Comparison of ENCODE assay signal across 13 cellular contexts in genomic region chr3:9754678-9755077, GRCh38. TPM values are rescaled to one million over a fixed set of nuclear protein-coding genes. Genes with fewer than 3 reads are reported as not detected.
A peak's percentile ranks its signal among the peaks of the same experiment; 100 is the strongest.
DNase-seq lines count a peak whose midpoint lies in the region; ATAC-seq and TF ChIP-seq lines count a peak whose summit lies in the region.
"Had no signal": no experiment of that assay in that cellular context is flagged by ENCODE, and none has a peak within 500 bp of the region (broad histone marks: within the 10 kb centered on the region; RNA-seq: fewer than 3 reads in every experiment).

No MANE protein-coding gene starts in this region.

- no peaks in the 10 kb centered on the region for H3K9me3 ChIP-seq in CD4-positive, alpha-beta memory T cell (ENCODE audit: control insufficient read depth in 1 of 2, low read length in 2 of 2)
- no peaks in the 10 kb centered on the region for H3K9me3 ChIP-seq in psoas muscle
- H3K9me3 ChIP-seq: right lobe of liver, testis had no signal

- peaks cover 37% of the 10 kb centered on the region for H3K36me3 ChIP-seq in CD4-positive, alpha-beta memory T cell (ENCODE audit: insufficient read depth, low read length)
- H3K36me3 ChIP-seq in psoas muscle (ENCODE audit: insufficient read depth in 1 of 2, low read depth in 1 of 2): peaks cover 0 to 85% of the 10 kb centered on the region in 2 donors

- H3K27me3 Mint-ChIP-seq in CD4-positive, alpha-beta memory T cell: no peaks in the 10 kb centered on the region
- no peaks in the 10 kb centered on the region for H3K27me3 Mint-ChIP-seq in activated naive CD8-positive, alpha-beta T cell treated with anti-CD3 and anti-CD28 coated beads, Interleukin-2, amount 50 U/mL, for 24 hours
- no peaks in the 10 kb centered on the region for H3K27me3 Mint-ChIP-seq in naive thymus-derived CD8-positive, alpha-beta T cell

- TF ChIP-seq CTCF in HL-60 (IDR thresholded peaks at IDR 0.05; ENCODE audit: insufficient read depth, low read length) (no peak), psoas muscle (IDR thresholded peaks at IDR 0.05) (no peak)

- POLR2A ChIA-PET in CD4-positive, alpha-beta memory T cell (lab: Charles Lee; ENCODE audit: partially characterized antibody): interaction anchor here (0.8 to 2.2 kb wide), 6 partner anchors 14 to 105 kb away, joined by 4 to 10 read pairs (median 4); partner anchors contain the start of genes ARPC4, MTMR14 and TADA3
- POLR2A ChIA-PET in naive thymus-derived CD8-positive, alpha-beta T cell (lab: Charles Lee): no interaction called here

- intact Hi-C loops in CD4-positive, alpha-beta memory T cell (cut with micrococcal nuclease): no loop called here
- intact Hi-C loops in psoas muscle (cut with DNase I): loop anchor here in 1 of 2 donors (5.0 kb wide), 1 partner anchor 33 kb away; no protein-coding TSS in a partner anchor

- no peak for ATAC-seq in activated naive CD8-positive, alpha-beta T cell treated with anti-CD3 and anti-CD28 coated beads, Interleukin-2, amount 50 U/mL, for 24 hours
- ATAC-seq in naive thymus-derived CD8-positive, alpha-beta T cell: no peak
- ATAC-seq in psoas muscle: no peak
- ATAC-seq in esophagus mucosa: no peak
- ATAC-seq: activated CD4-positive, CD25-positive, alpha-beta regulatory T cell treated with anti-CD3 and anti-CD28 coated beads, Interleukin-2, amount 50 U/mL, for 24 hours; right lobe of liver had no signal

- peak overlapping the region; percentile 43 to 85 (median 70) for H3K4me3 Mint-ChIP-seq in CD4-positive, alpha-beta memory T cell
- H3K4me3 Mint-ChIP-seq in activated naive CD8-positive, alpha-beta T cell treated with anti-CD3 and anti-CD28 coated beads, Interleukin-2, amount 50 U/mL, for 24 hours: peak overlapping the region; percentile 3
- H3K4me3 Mint-ChIP-seq in naive thymus-derived CD8-positive, alpha-beta T cell: peak overlapping the region in 9 of 10 donors; percentile 6 to 70 (median 22)

- CTCF ChIA-PET in CD4-positive, alpha-beta memory T cell (lab: Charles Lee; ENCODE audit: partially characterized antibody): interaction anchor here (1.0 to 2.7 kb wide), 3 partner anchors 13 to 27 kb away, joined by 3 to 10 read pairs (median 4); no protein-coding TSS in a partner anchor

- H3K4me1 Mint-ChIP-seq in CD4-positive, alpha-beta memory T cell: peaks cover 28 to 50% (median 36%) of the 10 kb centered on the region in 4 donors
- H3K4me1 Mint-ChIP-seq in activated naive CD8-positive, alpha-beta T cell treated with anti-CD3 and anti-CD28 coated beads, Interleukin-2, amount 50 U/mL, for 24 hours: peaks cover 37% of the 10 kb centered on the region
- peaks cover 22 to 46% (median 41%) of the 10 kb centered on the region in 4 donors for H3K4me1 Mint-ChIP-seq in naive thymus-derived CD8-positive, alpha-beta T cell

- H3K4me1 ChIP-seq in CD4-positive, alpha-beta memory T cell (ENCODE audit: insufficient read depth, low read length): peaks cover 43% of the 10 kb centered on the region
- H3K4me1 ChIP-seq in psoas muscle: peaks cover 14% of the 10 kb centered on the region

- H3K27ac Mint-ChIP-seq in CD4-positive, alpha-beta memory T cell: peak overlapping the region; percentile 11 to 93 (median 77)
- H3K27ac Mint-ChIP-seq in activated naive CD8-positive, alpha-beta T cell treated with anti-CD3 and anti-CD28 coated beads, Interleukin-2, amount 50 U/mL, for 24 hours: no peak overlapping the region
- H3K27ac Mint-ChIP-seq in naive thymus-derived CD8-positive, alpha-beta T cell: peak overlapping the region in 6 of 10 donors; percentile 62 to 82 (median 74)

- H3K4me3 ChIP-seq in CD4-positive, alpha-beta memory T cell (ENCODE audit: low read length in 2 of 2): no peak overlapping the region
- no peak overlapping the region for H3K4me3 ChIP-seq in HL-60 (replicated peaks; ENCODE audit: insufficient read depth, low read length)
- no peak overlapping the region for H3K4me3 ChIP-seq in psoas muscle
- H3K4me3 ChIP-seq: coronary artery, right lobe of liver, testis had no signal

- no peaks in the 10 kb centered on the region for H3K9me3 Mint-ChIP-seq in CD4-positive, alpha-beta memory T cell
- no peaks in the 10 kb centered on the region for H3K9me3 Mint-ChIP-seq in activated naive CD8-positive, alpha-beta T cell treated with anti-CD3 and anti-CD28 coated beads, Interleukin-2, amount 50 U/mL, for 24 hours
- no peaks in the 10 kb centered on the region for H3K9me3 Mint-ChIP-seq in naive thymus-derived CD8-positive, alpha-beta T cell

- H3K27ac ChIP-seq in CD4-positive, alpha-beta memory T cell (ENCODE audit: low read depth, low read length): peak overlapping the region; percentile 6
- H3K27ac ChIP-seq in HL-60 (replicated peaks) (0 out of 2 replicates have a peak overlapping the region, but pooled peaks have one; percentile 25), psoas muscle (no peak overlapping the region)

- DNase-seq in CD4-positive, alpha-beta memory T cell: no peak
- DNase-seq in HL-60 (ENCODE audit: low read depth in 1 of 2, low spot score in 1 of 2) (no peak), psoas muscle (no peak), NCI-H510A (lab: John Stamatoyannopoulos, UW) (no peak)
- DNase-seq in activated naive CD8-positive, alpha-beta T cell treated with anti-CD3 and anti-CD28 coated beads, Interleukin-2, amount 50 U/mL, for 24 hours: no peak
- no peak for DNase-seq in naive thymus-derived CD8-positive, alpha-beta T cell
- DNase-seq: Karpas-422, NCI-H1930, right lobe of liver, testis had no signal

- peaks cover 37 to 56% of the 10 kb centered on the region in 2 donors for H3K36me3 Mint-ChIP-seq in CD4-positive, alpha-beta memory T cell
- H3K36me3 Mint-ChIP-seq in activated naive CD8-positive, alpha-beta T cell treated with anti-CD3 and anti-CD28 coated beads, Interleukin-2, amount 50 U/mL, for 24 hours (ENCODE audit: low read depth): peaks cover 53% of the 10 kb centered on the region
- peaks cover 0 to 62% (median 8%) of the 10 kb centered on the region in 3 donors for H3K36me3 Mint-ChIP-seq in naive thymus-derived CD8-positive, alpha-beta T cell

- WGBS in psoas muscle, 3 donors: 72 to 81% (median 75%) methylated on average over 8 of the region's 8 CpGs

- no peaks in the 10 kb centered on the region for H3K27me3 ChIP-seq in CD4-positive, alpha-beta memory T cell (ENCODE audit: insufficient read depth, low read length)
- H3K27me3 ChIP-seq in HL-60 (ENCODE audit: insufficient read depth, poor library complexity, severe bottlenecking) (no peaks in the 10 kb centered on the region), psoas muscle (ENCODE audit: insufficient read depth in 3 of 3, low read length in 2 of 3) (no peaks in the 10 kb centered on the region)
- H3K27me3 ChIP-seq: right lobe of liver, testis had no signal

RNA-seq across cellular contexts. Expression of gene OGG1, which starts 4.9 kb away (rescaled TPM):
- 10 to 100 TPM; 40.4 to 46.9 TPM for total RNA-seq in CD4-positive, alpha-beta memory T cell
- 10 to 100 TPM; 29.2 to 31.5 TPM for polyA plus RNA-seq in CD4-positive, alpha-beta memory T cell
- total RNA-seq in naive thymus-derived CD8-positive, alpha-beta T cell: 10 to 100 TPM; 25.7 to 27.0 TPM
- polyA plus RNA-seq in naive thymus-derived CD8-positive, alpha-beta T cell: 10 to 100 TPM; 15.3 to 20.7 (median 18.0) TPM
- total RNA-seq in psoas muscle (1 to 10 TPM; 6.9 to 9.5 (median 8.1) TPM), esophagus mucosa (9.6 TPM)
- 10 to 100 TPM in 1 of 3 donors, 1 to 10 TPM in 2; 6.3 to 19.7 (median 9.1) TPM for polyA plus RNA-seq in psoas muscle

RNA-seq across cellular contexts. Expression of gene CAMK1, which starts 15.1 kb away (rescaled TPM):
- total RNA-seq in CD4-positive, alpha-beta memory T cell: 1 to 10 TPM; 2.1 to 2.6 TPM
- 1 to 10 TPM; 3.5 to 5.8 TPM for polyA plus RNA-seq in CD4-positive, alpha-beta memory T cell
- total RNA-seq in naive thymus-derived CD8-positive, alpha-beta T cell: under 1 TPM; 0.31 to 0.96 TPM
- 1 to 10 TPM in 2 of 3 donors, under 1 TPM in 1; 0.17 to 1.1 (median 1.1) TPM for polyA plus RNA-seq in naive thymus-derived CD8-positive, alpha-beta T cell
- 1 to 10 TPM; 4.5 to 7.2 (median 5.5) TPM for total RNA-seq in psoas muscle
- polyA plus RNA-seq in psoas muscle: 1 to 10 TPM; 3.9 to 5.7 (median 5.5) TPM
- 2.6 TPM for total RNA-seq in esophagus mucosa

RNA-seq across cellular contexts. Expression of gene BRPF1, which starts 23.1 kb away (rescaled TPM):
- 10 to 100 TPM; 40.4 to 40.5 TPM for total RNA-seq in CD4-positive, alpha-beta memory T cell
- 10 to 100 TPM in 1 of 2 donors, 1 to 10 TPM in 1; 3.0 to 23.3 TPM for polyA plus RNA-seq in CD4-positive, alpha-beta memory T cell
- total RNA-seq in naive thymus-derived CD8-positive, alpha-beta T cell: 10 to 100 TPM; 41.2 to 43.9 TPM
- polyA plus RNA-seq in naive thymus-derived CD8-positive, alpha-beta T cell: 10 to 100 TPM in 2 of 3 donors, 1 to 10 TPM in 1; 8.8 to 24.9 (median 10.8) TPM
- 10 to 100 TPM in 3 of 4 donors, 1 to 10 TPM in 1; 9.9 to 16.1 (median 12.5) TPM for total RNA-seq in psoas muscle
- polyA plus RNA-seq in psoas muscle: 1 to 10 TPM; 6.8 to 9.8 (median 9.0) TPM
- 11.9 TPM for total RNA-seq in esophagus mucosa

RNA-seq across cellular contexts. Expression of gene TADA3, which starts 37.6 kb away (rescaled TPM):
- 10 to 100 TPM; 37.6 to 41.4 TPM for total RNA-seq in CD4-positive, alpha-beta memory T cell
- polyA plus RNA-seq in CD4-positive, alpha-beta memory T cell: 10 to 100 TPM; 35.3 to 54.6 TPM
- total RNA-seq in naive thymus-derived CD8-positive, alpha-beta T cell: 10 to 100 TPM; 33.3 to 35.9 TPM
- polyA plus RNA-seq in naive thymus-derived CD8-positive, alpha-beta T cell: 10 to 100 TPM; 38.2 to 51.2 (median 44.1) TPM
- total RNA-seq in psoas muscle (10 to 100 TPM; 42.6 to 45.2 (median 43.2) TPM), esophagus mucosa (32.3 TPM)
- polyA plus RNA-seq in psoas muscle: 10 to 100 TPM; 42.2 to 75.7 (median 68.3) TPM

RNA-seq across cellular contexts. Expression of gene ARPC4, which starts 38.2 kb away (rescaled TPM):
- 100 to 1,000 TPM; 164 to 168 TPM for total RNA-seq in CD4-positive, alpha-beta memory T cell
- polyA plus RNA-seq in CD4-positive, alpha-beta memory T cell: 100 to 1,000 TPM; 235 to 287 TPM
- total RNA-seq in naive thymus-derived CD8-positive, alpha-beta T cell: 100 to 1,000 TPM; 134 to 146 TPM
- 100 to 1,000 TPM; 201 to 229 (median 225) TPM for polyA plus RNA-seq in naive thymus-derived CD8-positive, alpha-beta T cell
- total RNA-seq in psoas muscle (100 to 1,000 TPM in 1 of 4 donors, 10 to 100 TPM in 3; 53.9 to 117 (median 84.9) TPM), esophagus mucosa (154 TPM)
- polyA plus RNA-seq in psoas muscle: 100 to 1,000 TPM in 2 of 3 donors, 10 to 100 TPM in 1; 76.9 to 155 (median 142) TPM

Comparison
In these comparisons a context has a peak if more than half of its experiments do, and no peak if none do; other contexts are left out.
1. H3K4me3 Mint-ChIP-seq: peak in every context shown above with its lines; median percentile 70 in CD4-positive, alpha-beta memory T cell; 22 in naive thymus-derived CD8-positive, alpha-beta T cell; 3 in activated naive CD8-positive, alpha-beta T cell treated with anti-CD3 and anti-CD28 coated beads, Interleukin-2, amount 50 U/mL, for 24 hours.